In genomic region chr17:64492481-64493109, GRCh38 we compare ENCODE assay signal across 8 cellular contexts. TPM values are rescaled to one million over a fixed set of nuclear protein-coding genes. Genes with fewer than 3 reads are reported as not detected.
A peak's percentile ranks its signal among the peaks of the same experiment; 100 is the strongest.
DNase-seq lines count a peak whose midpoint lies in the region; ATAC-seq and TF ChIP-seq lines count a peak whose summit lies in the region.

No MANE protein-coding gene starts in this region.

- POLR2A ChIA-PET in HEK293T (lab: Yijun Ruan, JAX): interaction anchor here (1.6 kb wide), 2 partner anchors 10 to 13 kb away, joined by 6 to 11 read pairs; partner anchors contain the start of genes CEP95 and DDX5

- H3K4me1 Mint-ChIP-seq in activated T-helper 17 cell treated with anti-CD3 and anti-CD28 coated beads, Interleukin-2, amount 50 U/mL, for 72 hours: peaks cover 11% of the 10 kb centered on the region
- H3K4me1 Mint-ChIP-seq in stimulated activated effector memory CD8-positive, alpha-beta T cell treated with anti-CD3 and anti-CD28 coated beads, Interleukin-12 subunit alpha, Interleukin-12 subunit beta, amount 100 ng/mL, for 72 hours: peaks cover 41% of the 10 kb centered on the region

- H3K4me2 ChIP-seq in BLaER1: peak overlapping the region; percentile 18; the same call in 1 of the 2 replicates

- peak overlapping the region; percentile 22 for H3K4me3 Mint-ChIP-seq in activated T-helper 17 cell treated with anti-CD3 and anti-CD28 coated beads, Interleukin-2, amount 50 U/mL, for 72 hours
- no peak overlapping the region for H3K4me3 Mint-ChIP-seq in stimulated activated effector memory CD8-positive, alpha-beta T cell treated with anti-CD3 and anti-CD28 coated beads, Interleukin-12 subunit alpha, Interleukin-12 subunit beta, amount 100 ng/mL, for 72 hours

- H3K4me1 ChIP-seq in BLaER1: peaks cover 37% of the 10 kb centered on the region
- peaks cover 6 to 22% (median 15%) of the 10 kb centered on the region in 4 donors for H3K4me1 ChIP-seq in liver (ENCODE audit: control insufficient read depth in 4 of 4, insufficient read depth in 4 of 4, low read length in 3 of 4)

- no peak for ATAC-seq in activated T-helper 17 cell treated with anti-CD3 and anti-CD28 coated beads, Interleukin-2, amount 50 U/mL, for 72 hours (replicated peaks)
- no peak for ATAC-seq in stimulated activated effector memory CD8-positive, alpha-beta T cell treated with anti-CD3 and anti-CD28 coated beads, Interleukin-12 subunit alpha, Interleukin-12 subunit beta, amount 100 ng/mL, for 72 hours

- DNase-seq in HEK293T (ENCODE audit: extremely low spot score): no peak
- DNase-seq in activated naive CD4-positive, alpha-beta T cell treated with Interleukin-2 at 50 U/mL for 16 hours: no peak
- DNase-seq in cortex of kidney (lab: John Stamatoyannopoulos, UW): no peak
- no peak for DNase-seq in NCI-H1092 treated with DMSO at 0.1 percent for 48 hours (lab: John Stamatoyannopoulos, UW)
- no peak for DNase-seq in stimulated activated effector memory CD8-positive, alpha-beta T cell treated with anti-CD3 and anti-CD28 coated beads, Interleukin-12 subunit alpha, Interleukin-12 subunit beta, amount 100 ng/mL, for 72 hours (ENCODE audit: low spot score in 2 of 2)

- H3K9me3 Mint-ChIP-seq in activated T-helper 17 cell treated with anti-CD3 and anti-CD28 coated beads, Interleukin-2, amount 50 U/mL, for 72 hours: no peaks in the 10 kb centered on the region
- no peaks in the 10 kb centered on the region for H3K9me3 Mint-ChIP-seq in stimulated activated effector memory CD8-positive, alpha-beta T cell treated with anti-CD3 and anti-CD28 coated beads, Interleukin-12 subunit alpha, Interleukin-12 subunit beta, amount 100 ng/mL, for 72 hours

- CTCF ChIA-PET in HEK293T (lab: Yijun Ruan, JAX): interaction anchor here (0.5 to 2.4 kb wide), 7 partner anchors 14 to 1542 kb away, joined by 3 to 14 read pairs (median 4); partner anchors contain the start of genes CEP95 and MILR1

- H3K9me3 ChIP-seq in BLaER1 (no peaks in the 10 kb centered on the region), liver (ENCODE audit: control insufficient read depth in 4 of 4, low read length in 3 of 4) (no peaks in the 10 kb centered on the region)

- WGBS in liver: 82% methylated on average over 6 of the region's 6 CpGs

- peaks cover 57% of the 10 kb centered on the region for H4K20me1 ChIP-seq in BLaER1

- no peaks in the 10 kb centered on the region for H3K27me3 ChIP-seq in BLaER1
- no peaks in the 10 kb centered on the region for H3K27me3 ChIP-seq in liver (ENCODE audit: control insufficient read depth in 4 of 4, insufficient read depth in 4 of 4, low read length in 3 of 4)

- H3K4me3 ChIP-seq in BLaER1: no peak overlapping the region
- H3K4me3 ChIP-seq in liver (ENCODE audit: low read depth in 1 of 3, low read length in 3 of 3): no peak overlapping the region

- peaks cover 88% of the 10 kb centered on the region for H3K36me3 Mint-ChIP-seq in activated T-helper 17 cell treated with anti-CD3 and anti-CD28 coated beads, Interleukin-2, amount 50 U/mL, for 72 hours (ENCODE audit: low read depth)
- peaks cover 88% of the 10 kb centered on the region for H3K36me3 Mint-ChIP-seq in stimulated activated effector memory CD8-positive, alpha-beta T cell treated with anti-CD3 and anti-CD28 coated beads, Interleukin-12 subunit alpha, Interleukin-12 subunit beta, amount 100 ng/mL, for 72 hours

- peaks cover 62% of the 10 kb centered on the region for H3K36me3 ChIP-seq in BLaER1
- peaks cover 0 to 9% (median 5%) of the 10 kb centered on the region in 4 donors for H3K36me3 ChIP-seq in liver (ENCODE audit: control insufficient read depth in 4 of 4, insufficient read depth in 3 of 4, low read depth in 1 of 4, low read length in 3 of 4)

- H3K9ac ChIP-seq in BLaER1 (no peak overlapping the region), liver (ENCODE audit: low read depth in 1 of 2, low read length in 2 of 2) (no peak overlapping the region)

- H3K27ac Mint-ChIP-seq in activated T-helper 17 cell treated with anti-CD3 and anti-CD28 coated beads, Interleukin-2, amount 50 U/mL, for 72 hours: no peak overlapping the region
- H3K27ac Mint-ChIP-seq in stimulated activated effector memory CD8-positive, alpha-beta T cell treated with anti-CD3 and anti-CD28 coated beads, Interleukin-12 subunit alpha, Interleukin-12 subunit beta, amount 100 ng/mL, for 72 hours: no peak overlapping the region

- no peaks in the 10 kb centered on the region for H3K27me3 Mint-ChIP-seq in activated T-helper 17 cell treated with anti-CD3 and anti-CD28 coated beads, Interleukin-2, amount 50 U/mL, for 72 hours

- no peak for TF ChIP-seq RAD21 in liver (IDR thresholded peaks at IDR 0.05)

- TF ChIP-seq CTCF in liver (IDR thresholded peaks at IDR 0.05; ENCODE audit: low read depth, low read length, missing input control): peak; percentile 50

- H3K27ac ChIP-seq in BLaER1 (no peak overlapping the region), liver (ENCODE audit: low read depth in 1 of 2, low read length in 2 of 2) (no peak overlapping the region)

TF ChIP-seq in HEK293T, 16 proteins besides CTCF, POLR2A, EP300 and RAD21:
- TF ChIP-seq SUZ12 (IDR thresholded peaks at IDR 0.05) (no peak), ELF4 (IDR thresholded peaks at IDR 0.05) (no peak), PKNOX1 (IDR thresholded peaks at IDR 0.05) (peak; percentile 15; the same call in 1 of the 2 replicates), LEF1 (IDR thresholded peaks at IDR 0.05; ENCODE audit: borderline replicate concordance) (no peak), HDGF (IDR thresholded peaks at IDR 0.05; ENCODE audit: borderline replicate concordance) (no peak), NFRKB (IDR thresholded peaks at IDR 0.05) (no peak)

TF ChIP-seq in liver, 16 proteins besides CTCF, POLR2A, EP300 and RAD21:
- TF ChIP-seq RXRA (IDR thresholded peaks at IDR 0.05) (no peak), FOXA1 (IDR thresholded peaks at IDR 0.05) (no peak), HNF4A (conservative IDR thresholded peaks at IDR 0.05) (no peak), FOXA2 (IDR thresholded peaks at IDR 0.05) (no peak), MAX (IDR thresholded peaks at IDR 0.05) (no peak), EGR1 (IDR thresholded peaks at IDR 0.05; ENCODE audit: low read depth in 2 of 2) (no peak), ATF3 (IDR thresholded peaks at IDR 0.05) (no peak), ZBTB33 (IDR thresholded peaks at IDR 0.05) (no peak), TAF1 (conservative IDR thresholded peaks at IDR 0.05) (no peak), YY1 (IDR thresholded peaks at IDR 0.05) (no peak)

RNA-seq across cellular contexts. Expression of gene POLG2, which starts 4.3 kb away (rescaled TPM):
- total RNA-seq in activated T-helper 17 cell treated with anti-CD3 and anti-CD28 coated beads, Interleukin-2, amount 50 U/mL, for 72 hours: 10 to 100 TPM; 38.8 to 40.9 TPM
- total RNA-seq in liver: 1 to 10 TPM; 8.0 TPM
- polyA plus RNA-seq in liver: 1 to 10 TPM; 3.0 to 5.1 TPM

RNA-seq across cellular contexts. Expression of gene DDX5, which starts 13.5 kb away (rescaled TPM):
- 100 to 1,000 TPM; 485 to 742 TPM for total RNA-seq in activated T-helper 17 cell treated with anti-CD3 and anti-CD28 coated beads, Interleukin-2, amount 50 U/mL, for 72 hours
- 100 to 1,000 TPM; 165 to 357 TPM for total RNA-seq in liver
- polyA plus RNA-seq in liver: 100 to 1,000 TPM; 249 to 329 TPM

RNA-seq across cellular contexts. Expression of gene CEP95, which starts 14.2 kb away (rescaled TPM):
- total RNA-seq in activated T-helper 17 cell treated with anti-CD3 and anti-CD28 coated beads, Interleukin-2, amount 50 U/mL, for 72 hours: 10 to 100 TPM; 45.3 to 63.4 TPM
- 10 to 100 TPM; 13.9 to 23.3 TPM for total RNA-seq in liver
- polyA plus RNA-seq in liver: 1 to 10 TPM; 5.3 to 8.1 TPM

RNA-seq across cellular contexts. Expression of gene MILR1, which starts 43.7 kb away (rescaled TPM):
- not detected for total RNA-seq in activated T-helper 17 cell treated with anti-CD3 and anti-CD28 coated beads, Interleukin-2, amount 50 U/mL, for 72 hours
- total RNA-seq in liver: 1 to 10 TPM; 2.5 to 3.8 TPM
- polyA plus RNA-seq in liver: 1 to 10 TPM; 1.2 to 1.4 TPM

Comparison
In these comparisons a context has a peak if more than half of its experiments do, and no peak if none do; other contexts are left out.
1. RNA of gene POLG2, which starts 4.3 kb away (total RNA-seq): 38.8 to 40.9 TPM in activated T-helper 17 cell treated with anti-CD3 and anti-CD28 coated beads, Interleukin-2, amount 50 U/mL, for 72 hours; 8.0 TPM in liver; every median in the first group is over 4 times any median in the second.